ENCODE assay signal across 8 cellular contexts in genomic region chr3:33114622-33115023, GRCh38. TPM values are rescaled to one million over a fixed set of nuclear protein-coding genes. Genes with fewer than 3 reads are reported as not detected.
DNase-seq lines count a peak whose midpoint lies in the region; ATAC-seq and TF ChIP-seq lines count a peak whose summit lies in the region.

No MANE protein-coding gene starts in this region.

- H3K4me1 ChIP-seq in cardiac muscle cell (ENCODE audit: low read depth): peaks cover 16% of the 10 kb centered on the region
- H3K4me1 ChIP-seq in body of pancreas: peaks cover 24% of the 10 kb centered on the region
- H3K4me1 ChIP-seq in mesendoderm (ENCODE audit: control insufficient read depth, low read depth, low read length): peaks cover 2% of the 10 kb centered on the region
- H3K4me1 ChIP-seq in urinary bladder (ENCODE audit: insufficient read depth): no peaks in the 10 kb centered on the region

- H2AK5ac ChIP-seq in mesendoderm (ENCODE audit: low read length): no peak overlapping the region

- no peaks in the 10 kb centered on the region for H3K36me3 ChIP-seq in cardiac muscle cell
- H3K36me3 ChIP-seq in body of pancreas (replicated peaks in 1 of 2; ENCODE audit: insufficient read depth in 1 of 2, low read depth in 2 of 2): no peaks in the 10 kb centered on the region
- no peaks in the 10 kb centered on the region for H3K36me3 ChIP-seq in mesendoderm (ENCODE audit: control insufficient read depth, insufficient read depth, low read length)
- no peaks in the 10 kb centered on the region for H3K36me3 ChIP-seq in urinary bladder (ENCODE audit: insufficient read depth)

- H3K23ac ChIP-seq in mesendoderm (ENCODE audit: low read length): no peak overlapping the region

- ATAC-seq in left ventricle myocardium superior: no peak
- no peak for ATAC-seq in body of pancreas

- H4K5ac ChIP-seq in mesendoderm (ENCODE audit: low read length): no peak overlapping the region

- H3K9me3 ChIP-seq in cardiac muscle cell (ENCODE audit: low read depth): no peaks in the 10 kb centered on the region
- H3K9me3 ChIP-seq in body of pancreas: no peaks in the 10 kb centered on the region

- no peak overlapping the region for H2BK5ac ChIP-seq in mesendoderm (ENCODE audit: low read length)

- DNase-seq in cardiac muscle cell (ENCODE audit: low read depth in 1 of 2, low spot score in 1 of 2) (no peak), left ventricle myocardium superior (no peak), body of pancreas (no peak), mesendoderm (no peak), RKO (ENCODE audit: low spot score) (no peak), COLO829 (ENCODE audit: low spot score) (no peak)
- no peak for DNase-seq in stimulated activated CD4-positive, alpha-beta T cell treated with anti-CD3 and anti-CD28 coated beads, Interleukin-4, amount 100 ng/mL, for 4 hours

- no peak overlapping the region for H3K56ac ChIP-seq in mesendoderm (ENCODE audit: low read length)

- H4K8ac ChIP-seq in mesendoderm (ENCODE audit: low read depth, low read length): no peak overlapping the region

- H3K9ac ChIP-seq in mesendoderm (ENCODE audit: low read length): no peak overlapping the region

- TF ChIP-seq POLR2A in body of pancreas (IDR thresholded peaks at IDR 0.05): no peak

- H3K79me2 ChIP-seq in mesendoderm (ENCODE audit: control insufficient read depth, insufficient read depth, low read length): no peaks in the 10 kb centered on the region

- peak overlapping the region; percentile 8 for H3K4me2 ChIP-seq in mesendoderm (ENCODE audit: low read length)

- no peak overlapping the region for H3K4ac ChIP-seq in mesendoderm (ENCODE audit: low read depth, low read length)

- H3K27ac ChIP-seq in cardiac muscle cell (peak overlapping the region; percentile 95), body of pancreas (peak overlapping the region; percentile 92 to 97 (median 96)), mesendoderm (ENCODE audit: low read depth, low read length) (peak overlapping the region; percentile 34), urinary bladder (ENCODE audit: low read depth) (peak overlapping the region; percentile 90)

- no peak overlapping the region for H2BK120ac ChIP-seq in mesendoderm (ENCODE audit: low read depth, low read length)

- no peak for TF ChIP-seq CTCF in cardiac muscle cell (IDR thresholded peaks at IDR 0.05; ENCODE audit: low read depth, low read length)
- TF ChIP-seq CTCF in body of pancreas (IDR thresholded peaks at IDR 0.05): no peak

- H3K4me3 ChIP-seq in cardiac muscle cell (peak overlapping the region; percentile 90), body of pancreas (peak overlapping the region; percentile 20), mesendoderm (ENCODE audit: low read length) (no peak overlapping the region), urinary bladder (ENCODE audit: low read depth, low read length) (peak overlapping the region; percentile 86)

- 39 to 53% methylated on average over 13 to 14 of the region's 14 CpGs for WGBS in body of pancreas, 2 donors
- no CpG with 5 or more reads among the region's 14 CpGs for WGBS in mesendoderm (ENCODE audit: extremely low coverage, insufficient coverage, low lambda C conversion rate)
- WGBS in urinary bladder: 40% methylated on average over 14 of the region's 14 CpGs

- peaks cover 1% of the 10 kb centered on the region for H3K79me1 ChIP-seq in mesendoderm (ENCODE audit: low read length)

- H3K27me3 ChIP-seq in cardiac muscle cell: no peaks in the 10 kb centered on the region
- no peaks in the 10 kb centered on the region for H3K27me3 ChIP-seq in body of pancreas
- H3K27me3 ChIP-seq in mesendoderm (ENCODE audit: insufficient read depth, low read length, poor library complexity): no peaks in the 10 kb centered on the region

- no peak overlapping the region for H3K18ac ChIP-seq in mesendoderm (ENCODE audit: low read length)

- H2BK15ac ChIP-seq in mesendoderm (replicated peaks; ENCODE audit: low read depth): no peak overlapping the region

- intact Hi-C loops in left ventricle myocardium superior (cut with micrococcal nuclease): no loop called here
- intact Hi-C loops in body of pancreas (cut with DNase I): no loop called here

RNA-seq across cellular contexts. Expression of gene CRTAP, which starts 0.8 kb away (rescaled TPM):
- total RNA-seq in cardiac muscle cell (62.1 and 127 TPM in 2 replicates), left ventricle myocardium superior (94.6 TPM), body of pancreas (100 to 1,000 TPM in 1 of 2 donors, 10 to 100 TPM in 1; 30.0 to 101 TPM), urinary bladder (185 TPM)
- polyA plus RNA-seq in cardiac muscle cell (83.6 and 99.8 TPM in 2 replicates), urinary bladder (333 TPM)
- polyA plus RNA-seq in mesendoderm (2013, experiment 1 of 2): 87.5 TPM
- polyA plus RNA-seq in mesendoderm (2013, experiment 2 of 2): 87.2 TPM

RNA-seq across cellular contexts. Expression of gene GLB1, which starts 17.7 kb away (rescaled TPM):
- total RNA-seq in cardiac muscle cell: 63.8 and 72.5 TPM in 2 replicates
- 60.7 and 81.0 TPM in 2 replicates for polyA plus RNA-seq in cardiac muscle cell
- total RNA-seq in left ventricle myocardium superior: 18.9 TPM
- 100 to 1,000 TPM in 1 of 2 donors, 10 to 100 TPM in 1; 20.5 to 108 TPM for total RNA-seq in body of pancreas
- polyA plus RNA-seq in mesendoderm (2013, experiment 1 of 2): 26.6 TPM
- 26.0 TPM for polyA plus RNA-seq in mesendoderm (2013, experiment 2 of 2)
- 38.3 TPM for total RNA-seq in urinary bladder
- 34.5 TPM for polyA plus RNA-seq in urinary bladder

RNA-seq across cellular contexts. Expression of gene TMPPE, which starts 17.7 kb away (rescaled TPM):
- 5.2 and 6.9 TPM in 2 replicates for total RNA-seq in cardiac muscle cell
- 1.8 and 2.4 TPM in 2 replicates for polyA plus RNA-seq in cardiac muscle cell
- total RNA-seq in left ventricle myocardium superior: 3.9 TPM
- total RNA-seq in body of pancreas: 1 to 10 TPM; 4.9 to 6.9 TPM
- polyA plus RNA-seq in mesendoderm (2013, experiment 1 of 2): 1.7 TPM
- 1.7 TPM for polyA plus RNA-seq in mesendoderm (2013, experiment 2 of 2)
- total RNA-seq in urinary bladder: 6.2 TPM
- polyA plus RNA-seq in urinary bladder: 0.95 TPM

Comparison
In these comparisons a context has a peak if more than half of its experiments do, and no peak if none do; other contexts are left out.
1. H3K27ac ChIP-seq: peak in every context shown above with its lines; median percentile 96 in body of pancreas; 95 in cardiac muscle cell; 90 in urinary bladder; 34 in mesendoderm.